In the genomic region with DNA sequence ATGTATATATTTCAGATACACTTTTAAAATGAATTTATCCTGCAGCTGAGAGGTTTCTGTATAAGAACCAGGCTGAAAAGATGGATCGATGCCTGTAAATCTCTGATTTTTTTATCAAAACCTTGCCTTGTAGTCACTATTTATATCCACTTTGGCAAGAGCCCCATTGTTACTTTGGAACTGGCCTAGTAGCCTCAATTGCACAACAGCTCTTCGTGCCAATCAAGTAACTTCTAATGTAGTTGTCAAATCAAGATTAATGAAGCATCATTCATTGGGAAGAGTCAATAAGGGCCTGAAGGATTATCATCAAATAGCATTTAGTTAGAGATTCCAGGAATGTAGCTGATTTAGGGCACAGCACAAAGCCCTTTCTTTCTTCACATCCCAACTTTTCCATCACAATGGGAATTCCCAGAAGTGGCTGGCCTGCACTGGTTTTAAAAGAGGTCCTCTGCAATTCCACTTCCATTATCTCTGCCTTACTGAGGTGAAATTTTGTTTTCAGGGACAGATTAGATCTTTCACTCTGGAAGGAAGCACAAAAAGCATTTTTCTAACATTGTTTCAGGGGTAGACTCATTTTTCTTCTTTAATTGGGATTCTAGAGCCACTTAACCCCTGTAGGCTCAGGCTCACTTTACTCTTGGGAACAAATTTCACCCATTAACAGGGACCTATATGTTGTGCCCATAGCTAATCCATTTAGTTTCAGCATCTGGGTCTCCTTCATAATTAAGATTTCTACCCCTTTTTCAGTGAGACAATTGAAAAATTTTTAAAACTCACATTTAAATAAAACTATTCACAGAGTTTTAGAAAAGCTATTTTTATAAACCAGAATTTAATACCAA, we compare ENCODE assay signal across 17 cellular contexts.
DNase-seq lines count a peak whose midpoint lies in the region; ATAC-seq, FAIRE-seq and TF ChIP-seq lines count a peak whose summit lies in the region.
"Had no signal": no experiment of that assay in that cellular context is flagged by ENCODE, and none has a peak within 500 bp of the region (broad histone marks: within the 10 kb centered on the region; RNA-seq: fewer than 3 reads in every experiment).

No MANE protein-coding gene starts in this region.

- no peak overlapping the region for H3K56ac ChIP-seq in H1 (replicated peaks; ENCODE audit: insufficient read length, low read depth, low read length)

- FAIRE-seq in H1 (lab: Jason Lieb, UNC) (peak; percentile 98), urothelium cell line (lab: Jason Lieb, UNC) (peak; percentile 37)

- no peak for TF ChIP-seq RAD21 in H1 (IDR thresholded peaks at IDR 0.05 in 1 of 2, conservative IDR thresholded peaks at IDR 0.05 in 1 of 2; ENCODE audit: low read depth in 2 of 2, low read length in 2 of 2)

- no peaks in the 10 kb centered on the region for H3K36me3 ChIP-seq in HUES48 (ENCODE audit: control insufficient read depth, insufficient read depth, low read length)
- no peaks in the 10 kb centered on the region; a peak in 1 of 8 replicates for H3K36me3 ChIP-seq in H1 (ENCODE audit: control insufficient read depth in 2 of 4, insufficient read depth in 4 of 4, low read length in 3 of 4)
- H3K36me3 ChIP-seq in iPS-20b (ENCODE audit: insufficient read depth, low read depth, low read length), result no peaks in the 10 kb centered on the region
- H3K36me3 ChIP-seq: BE2C had no signal

- H3K79me2 ChIP-seq in H1 (ENCODE audit: control insufficient read depth in 1 of 2, insufficient read depth in 2 of 2, low read length in 2 of 2), result no peaks in the 10 kb centered on the region

- H2BK20ac ChIP-seq in H1 (ENCODE audit: low read length), result peak overlapping the region; percentile 23; the same call in 1 of the 2 replicates

- peak in 1 of 2 experiments; percentile 57 for DNase-seq in H1 (ENCODE audit: low read depth in 1 of 2, low spot score in 2 of 2)
- no peak for DNase-seq in urothelium cell line (ENCODE audit: low spot score)
- no peak for DNase-seq in stimulated activated naive CD4-positive, alpha-beta T cell (lab: John Stamatoyannopoulos, UW)
- DNase-seq in NOMO-1 treated with DMSO at 0.1 percent for 48 hours (lab: John Stamatoyannopoulos, UW; ENCODE audit: unreplicated experiment), result no peak
- DNase-seq: BE2C; CD4-positive, alpha-beta memory T cell; DND-41; HCEC 1CT; MV-4-11; NCI-H1436; NCI-H446; NCI-H748 treated with DMSO at 0.1 percent for 48 hours had no signal

- H3K4me1 ChIP-seq in HUES48 (ENCODE audit: control insufficient read depth, insufficient read depth, low read length) (peaks cover 46% of the 10 kb centered on the region), H1 (replicated peaks in 1 of 4; ENCODE audit: control insufficient read depth in 3 of 4, insufficient read depth in 4 of 4, low read length in 3 of 4) (peaks cover 0 to 18% (median 12%) of the 10 kb centered on the region in 4 experiments; a peak in 4 of 7 replicates), iPS-20b (ENCODE audit: insufficient read depth, low read length) (peaks cover 46% of the 10 kb centered on the region)
- H3K4me1 ChIP-seq: BE2C had no signal

- H2BK12ac ChIP-seq in H1 (ENCODE audit: low read depth, low read length), result peak overlapping the region; percentile 64; the same call in 1 of the 2 replicates

- H3K9ac ChIP-seq in HUES48 (ENCODE audit: low read depth, low read length) (peak overlapping the region; percentile 53; the same call in 1 of the 2 replicates), H1 (replicated peaks in 1 of 4; ENCODE audit: extremely low read depth in 1 of 4, low read depth in 3 of 4, low read length in 3 of 4) (no peak overlapping the region; a peak in 1 of 7 replicates), iPS-20b (ENCODE audit: low read depth, low read length) (peak overlapping the region; percentile 64; the same call in 1 of the 2 replicates)

- H3K27me3 ChIP-seq in HUES48 (ENCODE audit: control insufficient read depth, insufficient read depth, low read length), result no peaks in the 10 kb centered on the region
- no peaks in the 10 kb centered on the region for H3K27me3 ChIP-seq in H1 (replicated peaks in 1 of 4; ENCODE audit: control insufficient read depth in 3 of 4, extremely low read depth in 1 of 4, insufficient read depth in 3 of 4, low read length in 3 of 4)
- no peaks in the 10 kb centered on the region for H3K27me3 ChIP-seq in iPS-20b (ENCODE audit: insufficient read depth, low read length)
- H3K27me3 ChIP-seq: BE2C had no signal

- H3K23ac ChIP-seq in H1 (ENCODE audit: insufficient read length), result no peak overlapping the region

- peak overlapping the region; percentile 37 to 60 for H3K4me2 ChIP-seq in H1 (ENCODE audit: insufficient read depth in 1 of 2, low read depth in 2 of 2, low read length in 2 of 2)

- peak overlapping the region; percentile 45; the same call in 1 of the 2 replicates for H2BK5ac ChIP-seq in H1 (ENCODE audit: low read depth, low read length)

- H3K4ac ChIP-seq in H1 (replicated peaks; ENCODE audit: insufficient read length, low read depth, low read length), result no peak overlapping the region

- no peak overlapping the region for H2AFZ ChIP-seq in H1 (ENCODE audit: low read length)

- H2BK120ac ChIP-seq in H1 (replicated peaks; ENCODE audit: low read depth, low read length), result peak overlapping the region; percentile 88

- H3K14ac ChIP-seq in H1 (ENCODE audit: insufficient read length), result no peak overlapping the region

- no peak overlapping the region for H4K8ac ChIP-seq in H1 (ENCODE audit: extremely low read depth, insufficient read depth, low read length)

- H3K27ac ChIP-seq in HUES48 (ENCODE audit: low read depth, low read length) (peak overlapping the region; percentile 96), H1 (ENCODE audit: low read depth, low read length) (peak overlapping the region; percentile 75; the same call in 1 of the 2 replicates), iPS-20b (ENCODE audit: low read length) (peak overlapping the region; percentile 41)

- H3K79me1 ChIP-seq in H1 (ENCODE audit: low read depth, low read length), result no peaks in the 10 kb centered on the region

- H4K20me1 ChIP-seq in H1 (replicated peaks in 1 of 2; ENCODE audit: control insufficient read depth in 1 of 2, insufficient read depth in 2 of 2, low read length in 2 of 2), result no peaks in the 10 kb centered on the region

- no peak overlapping the region for H2AK5ac ChIP-seq in H1 (ENCODE audit: low read depth, low read length)

- H3K9me3 ChIP-seq in HUES48 (ENCODE audit: control insufficient read depth, insufficient read depth, low read length) (no peaks in the 10 kb centered on the region), H1 (ENCODE audit: insufficient read depth in 2 of 2, low read depth in 1 of 2, low read length in 1 of 2) (no peaks in the 10 kb centered on the region), iPS-20b (ENCODE audit: insufficient read depth, low read depth, low read length) (no peaks in the 10 kb centered on the region)
- H3K9me3 ChIP-seq: BE2C had no signal

- no peak for TF ChIP-seq CTCF in H1 (IDR thresholded peaks at IDR 0.05; ENCODE audit: control extremely low read depth in 1 of 3, insufficient read depth in 1 of 3, low read depth in 1 of 3, low read length in 3 of 3)

- no peak for ATAC-seq in GM19467 (IDR thresholded peaks at IDR 0.05; ENCODE audit: unreplicated experiment)
- ATAC-seq: Panc1, Right ventricle myocardium inferior had no signal

- no peak overlapping the region for H2BK15ac ChIP-seq in H1 (ENCODE audit: low read length)

- peak overlapping the region; percentile 64; the same call in 1 of the 2 replicates for H3K18ac ChIP-seq in H1 (ENCODE audit: extremely low read depth, low read length)

- no peak for TF ChIP-seq POLR2A in H1 (IDR thresholded peaks at IDR 0.05; ENCODE audit: control extremely low read depth in 1 of 2, low read depth in 2 of 2, low read length in 2 of 2)

- no peak overlapping the region for H4K91ac ChIP-seq in H1 (replicated peaks; ENCODE audit: insufficient read length, low read length)

- POLR2A ChIA-PET in H1 (lab: Charles Lee; ENCODE audit: partially characterized antibody), result no interaction called here

- peak overlapping the region; percentile 64 for H4K5ac ChIP-seq in H1 (ENCODE audit: insufficient read length, low read depth, low read length)

- H3K23me2 ChIP-seq in H1 (ENCODE audit: low read depth, low read length), result no peaks in the 10 kb centered on the region

- H3K4me3 ChIP-seq in HUES48 (ENCODE audit: low read depth, low read length) (peak overlapping the region; percentile 32; the same call in 1 of the 2 replicates), H1 (ENCODE audit: extremely low read depth in 1 of 4, insufficient read depth in 2 of 4, low read depth in 3 of 4, low read length in 4 of 4) (peak overlapping the region in 2 of 4 experiments; percentile 3 to 32; a peak in 1 of 8 replicates), iPS-20b (ENCODE audit: low read length) (peak overlapping the region; percentile 56)

- WGBS in H1 (ENCODE audit: extremely low coverage in 1 of 2, insufficient coverage in 1 of 2, insufficient read length in 1 of 2, insufficient replicate concordance in 2 of 2, low coverage in 1 of 2, low lambda C conversion rate in 2 of 2, missing lambda C conversion rate in 1 of 2), 2 experiments, result 43% methylated on average over 2 of the region's 2 CpGs; no CpG with 5 or more reads in 1 of the 2 experiments

- CTCF ChIA-PET in H1 (lab: Charles Lee; ENCODE audit: partially characterized antibody), result interaction anchor here (0.6 to 1.9 kb wide), 8 partner anchors 11 to 630 kb away, joined by 3 to 5 read pairs (median 3); no protein-coding TSS in a partner anchor

- no peak; a peak in 1 of 3 replicates for TF ChIP-seq EP300 in H1 (IDR thresholded peaks at IDR 0.05; ENCODE audit: borderline replicate concordance in 1 of 2, low read depth in 2 of 2, low read length in 2 of 2)

TF ChIP-seq in H1, 55 proteins besides CTCF, POLR2A, EP300 and RAD21 (continues in another document):
- TF ChIP-seq MAFK (IDR thresholded peaks at IDR 0.05; ENCODE audit: low read depth, low read length) (no peak), CEBPB (IDR thresholded peaks at IDR 0.05; ENCODE audit: low read depth, low read length) (peak; percentile 93), BRCA1 (IDR thresholded peaks at IDR 0.05; ENCODE audit: low read depth, low read length) (peak; percentile 16; the same call in 1 of the 2 replicates), POU5F1 (IDR thresholded peaks at IDR 0.05; ENCODE audit: low read depth, low read length) (peak; percentile 67), MAX (IDR thresholded peaks at IDR 0.05) (no peak), RBBP5 (IDR thresholded peaks at IDR 0.05; ENCODE audit: borderline replicate concordance, low read depth, low read length) (no peak), NANOG (IDR thresholded peaks at IDR 0.05; ENCODE audit: insufficient read depth, low read depth, low read length, poor library complexity, severe bottlenecking) (peak; percentile 55), SP4 (IDR thresholded peaks at IDR 0.05; ENCODE audit: low read length) (no peak), POLR2AphosphoS5 (IDR thresholded peaks at IDR 0.05; ENCODE audit: low read depth, low read length) (no peak), HDAC6 (IDR thresholded peaks at IDR 0.05; ENCODE audit: low read depth, low read length) (no peak), SIX5 (IDR thresholded peaks at IDR 0.05; ENCODE audit: low read depth, low read length) (no peak)

Comparison
In these comparisons a context has a peak if more than half of its experiments do, and no peak if none do; other contexts are left out.
1. H3K27ac ChIP-seq: peak in every context shown above with its lines; median percentile 96 in HUES48; 75 in H1; 41 in iPS-20b.
2. H3K9ac ChIP-seq: peak in HUES48 (single experiment) and iPS-20b (single experiment); none in H1 (0 of 4).